8 cellular contexts compared by ENCODE assay signal in genomic region chr3:155078959-155079794, GRCh38. TPM values are rescaled to one million over a fixed set of nuclear protein-coding genes. Genes with fewer than 3 reads are reported as not detected.
A peak's percentile ranks its signal among the peaks of the same experiment; 100 is the strongest.
DNase-seq lines count a peak whose midpoint lies in the region; ATAC-seq and TF ChIP-seq lines count a peak whose summit lies in the region.
"Had no signal": no experiment of that assay in that cellular context is flagged by ENCODE, and none has a peak within 500 bp of the region (broad histone marks: within the 10 kb centered on the region; RNA-seq: fewer than 3 reads in every experiment).

No MANE protein-coding gene starts in this region.

- peaks cover 10% of the 10 kb centered on the region for H3K36me3 Mint-ChIP-seq in HFFc6 (ENCODE audit: low read depth)

- peaks cover 0 to 15% (median 2%) of the 10 kb centered on the region in 4 donors for H3K9me3 ChIP-seq in stomach

- intact Hi-C loops in stomach (cut with DNase I; ENCODE audit: low total_unique reads): no loop called here

- peak overlapping the region; percentile 44 to 79 (median 62) for H3K4me3 ChIP-seq in stomach

- no peak for ATAC-seq in HG02970 (IDR thresholded peaks at IDR 0.05; ENCODE audit: low FRiP score, unreplicated experiment)

- H3K4me3 Mint-ChIP-seq in HFFc6: peak overlapping the region; percentile 92

- peaks cover 8 to 26% (median 21%) of the 10 kb centered on the region in 4 donors for H3K4me1 ChIP-seq in stomach

- H3K36me3 ChIP-seq in stomach: no peaks in the 10 kb centered on the region

- TF ChIP-seq POLR2A in stomach (IDR thresholded peaks at IDR 0.05): no peak

- peak overlapping the region; percentile 77 for H3K27ac Mint-ChIP-seq in HFFc6

- TF ChIP-seq EP300 in stomach (IDR thresholded peaks at IDR 0.05): no peak

- peaks cover 0 to 46% (median 15%) of the 10 kb centered on the region in 3 donors for H3K27me3 ChIP-seq in stomach

- no peaks in the 10 kb centered on the region for H3K27me3 Mint-ChIP-seq in HFFc6 (ENCODE audit: insufficient read depth)

- WGBS in stomach, 5 donors: 1 to 5% (median 3%) methylated on average over 27 to 37 of the region's 38 CpGs

- H3K4me1 Mint-ChIP-seq in HFFc6 (ENCODE audit: low read depth): peaks cover 59% of the 10 kb centered on the region

- H3K27ac ChIP-seq in stomach: peak overlapping the region in 1 of 5 donors; percentile 28

- H3K9me3 Mint-ChIP-seq in HFFc6: 0 out of 2 replicates have a peak, but pooled peaks cover 3% of the 10 kb centered on the region

- TF ChIP-seq CTCF in HFFc6 (IDR thresholded peaks at IDR 0.05) (peak; percentile 63), stomach (IDR thresholded peaks at IDR 0.05) (no peak)

- no peak for DNase-seq in HFFc6
- peak; percentile 53 for DNase-seq in amniotic epithelial cell (ENCODE audit: low read depth)
- peak; percentile 54 for DNase-seq in iris pigment epithelial cell (ENCODE audit: low read depth)
- DNase-seq in stomach: no peak
- DNase-seq in SKM-1 treated with dmso at 0.1 percent for 144 hours (lab: John Stamatoyannopoulos, UW; ENCODE audit: unreplicated experiment): no peak
- DNase-seq in middle frontal gyrus (ENCODE audit: extremely low spot score, low spot score): no peak

RNA-seq across cellular contexts. Expression of gene MME, which starts 0.9 kb away (rescaled TPM):
- total RNA-seq in HFFc6 (2021; fragmentation: NEBNext Ultra II Directional; extraction: Animal tissue kit (Norgen Biotek cat#: 25700)): 10 to 100 TPM; 40.3 to 85.5 (median 67.1) TPM
- 10 to 100 TPM in 2 of 5 donors, 1 to 10 TPM in 1, under 1 TPM in 1, not detected in 1; under 0.01 to 49.4 (median 9.3) TPM for total RNA-seq in stomach
- polyA plus RNA-seq in stomach: 1 to 10 TPM in 2 of 3 donors, under 1 TPM in 1; 0.76 to 4.5 (median 1.3) TPM
- total RNA-seq: activated CD8-positive, alpha-beta memory T cell treated with anti-CD3 and anti-CD28 coated beads for 36 hours had no signal

Comparison
In these comparisons a context has a peak if more than half of its experiments do, and no peak if none do; other contexts are left out.
1. DNase-seq: peak in amniotic epithelial cell (single experiment) and iris pigment epithelial cell (single experiment); none in HFFc6 (single experiment), stomach (single experiment), SKM-1 treated with dmso at 0.1 percent for 144 hours (single experiment) and middle frontal gyrus (single experiment).